ENCODE assay signal across 11 cellular contexts in genomic region chr1:33335020-33335419, GRCh38. TPM values are rescaled to one million over a fixed set of nuclear protein-coding genes. Genes with fewer than 3 reads are reported as not detected.
DNase-seq lines count a peak whose midpoint lies in the region; ATAC-seq and TF ChIP-seq lines count a peak whose summit lies in the region.
"Had no signal": no experiment of that assay in that cellular context is flagged by ENCODE, and none has a peak within 500 bp of the region (broad histone marks: within the 10 kb centered on the region; RNA-seq: fewer than 3 reads in every experiment).

No MANE protein-coding gene starts in this region.

- peak overlapping the region; percentile 86 for H3K27ac Mint-ChIP-seq in MCF 10A (ENCODE audit: low read depth, unreplicated experiment)
- peak overlapping the region; percentile 49 for H3K27ac Mint-ChIP-seq in mesothelial cell of epicardium

- ATAC-seq in heart left ventricle (no peak), left cardiac atrium (no peak), HG03097 (IDR thresholded peaks at IDR 0.05; ENCODE audit: low FRiP score, unreplicated experiment) (no peak)

- no TSS peak for BruUV-seq in MCF 10A (replicated peaks; lab: Mats Ljungman, UMichigan)

- H3K27me3 ChIP-seq in heart left ventricle (no peaks in the 10 kb centered on the region), uterus (no peaks in the 10 kb centered on the region)

- H3K4me3 Mint-ChIP-seq in MCF 10A (ENCODE audit: unreplicated experiment) (peak overlapping the region; percentile 6), mesothelial cell of epicardium (no peak overlapping the region)

- H3K36me3 ChIP-seq in heart left ventricle (peaks cover 0 to 52% (median 35%) of the 10 kb centered on the region in 9 donors), uterus (no peaks in the 10 kb centered on the region)

- DNase-seq in heart left ventricle (no peak), left cardiac atrium (no peak), MCF 10A (ENCODE audit: unreplicated experiment) (no peak), mesothelial cell of epicardium (ENCODE audit: low spot score in 2 of 2, unreplicated experiment in 2 of 2) (no peak), uterus (no peak), HuH-7 (ENCODE audit: low spot score) (no peak)
- DNase-seq in stimulated activated CD4-positive, alpha-beta T cell treated with anti-CD3 and anti-CD28 coated beads, Interleukin-12 subunit alpha, Interleukin-12 subunit beta, amount 100 ng/mL, for 4 hours: no peak
- DNase-seq: NCI-H187 treated with DMSO at 0.1 percent for 48 hours had no signal

- no peaks in the 10 kb centered on the region for H3K9me3 ChIP-seq in heart left ventricle
- no peaks in the 10 kb centered on the region for H3K9me3 ChIP-seq in uterus

- H3K4me1 ChIP-seq in heart left ventricle (peaks cover 40 to 98% (median 89%) of the 10 kb centered on the region in 12 donors), uterus (peaks cover 29 to 39% of the 10 kb centered on the region in 2 donors)

- 31 to 37% (median 34%) methylated on average over 4 of the region's 4 CpGs for WGBS in heart left ventricle, 4 donors

- intact Hi-C loops in heart left ventricle (cut with DNase I) (loop anchor here in 1 of 10 donors (2.0 kb wide), 1 partner anchor 34 kb away; no protein-coding TSS in a partner anchor), left cardiac atrium (cut with DNase I) (no loop called here), MCF 10A (cut with micrococcal nuclease) (no loop called here), uterus (cut with DNase I; ENCODE audit: low total_unique reads) (no loop called here)

- H3K4me3 ChIP-seq in heart left ventricle (peak overlapping the region in 1 of 12 donors; percentile 0), uterus (no peak overlapping the region)

- H3K36me3 Mint-ChIP-seq in MCF 10A (ENCODE audit: insufficient read depth, unreplicated experiment) (peaks cover 76% of the 10 kb centered on the region), mesothelial cell of epicardium (peaks cover 19% of the 10 kb centered on the region)

- H3K27me3 Mint-ChIP-seq in MCF 10A (ENCODE audit: insufficient read depth, unreplicated experiment) (no peaks in the 10 kb centered on the region), mesothelial cell of epicardium (ENCODE audit: low read depth) (no peaks in the 10 kb centered on the region)

- H3K4me1 Mint-ChIP-seq in MCF 10A (ENCODE audit: insufficient read depth, unreplicated experiment) (peaks cover 67% of the 10 kb centered on the region), mesothelial cell of epicardium (peaks cover 32% of the 10 kb centered on the region)

- TF ChIP-seq POLR2A in heart left ventricle (IDR thresholded peaks at IDR 0.05) (no peak), uterus (IDR thresholded peaks at IDR 0.05) (no peak)

- no peaks in the 10 kb centered on the region for H3K9me3 Mint-ChIP-seq in MCF 10A (ENCODE audit: unreplicated experiment)
- no peaks in the 10 kb centered on the region for H3K9me3 Mint-ChIP-seq in mesothelial cell of epicardium

- TF ChIP-seq CTCF in heart left ventricle (IDR thresholded peaks at IDR 0.05) (no peak), MCF 10A (IDR thresholded peaks at IDR 0.05; ENCODE audit: unreplicated experiment) (no peak), mesothelial cell of epicardium (IDR thresholded peaks at IDR 0.05; ENCODE audit: unreplicated experiment) (no peak), uterus (IDR thresholded peaks at IDR 0.05) (no peak)

- CTCF ChIA-PET in MCF 10A (lab: Yijun Ruan, JAX): interaction anchor here (1.4 to 1.7 kb wide), 2 partner anchors 13 to 40 kb away, joined by 3 to 5 read pairs; no protein-coding TSS in a partner anchor

- H3K27ac ChIP-seq in heart left ventricle (peak overlapping the region; percentile 29 to 98 (median 76)), uterus (peak overlapping the region; percentile 53 to 75)

- POLR2A ChIA-PET in MCF 10A (lab: Yijun Ruan, JAX): interaction anchor here (6.7 kb wide), 1 partner anchor 14 kb away, joined by 133 read pairs; no protein-coding TSS in a partner anchor

RNA-seq across cellular contexts. Expression of gene A3GALT2, which starts 14.1 kb away (rescaled TPM):
- under 1 TPM in 1 of 9 donors, not detected in 8; 0.40 TPM for total RNA-seq in heart left ventricle
- polyA plus RNA-seq in heart left ventricle: not detected
- total RNA-seq in left cardiac atrium: under 1 TPM in 1 of 2 donors, not detected in 1; 0.24 TPM
- total RNA-seq in MCF 10A (2022): 0.32 TPM in 1 of 2 replicates, not detected in the other
- total RNA-seq in mesothelial cell of epicardium: 0.51 to 0.58 TPM (median 0.52 TPM) in 3 replicates
- total RNA-seq in uterus: under 1 TPM in 1 of 4 donors, not detected in 3; 0.58 TPM
- total RNA-seq: H1, SK-MEL-5 had no signal
- polyA plus RNA-seq: H1 had no signal
